8 cellular contexts compared by ENCODE assay signal in the genomic region with DNA sequence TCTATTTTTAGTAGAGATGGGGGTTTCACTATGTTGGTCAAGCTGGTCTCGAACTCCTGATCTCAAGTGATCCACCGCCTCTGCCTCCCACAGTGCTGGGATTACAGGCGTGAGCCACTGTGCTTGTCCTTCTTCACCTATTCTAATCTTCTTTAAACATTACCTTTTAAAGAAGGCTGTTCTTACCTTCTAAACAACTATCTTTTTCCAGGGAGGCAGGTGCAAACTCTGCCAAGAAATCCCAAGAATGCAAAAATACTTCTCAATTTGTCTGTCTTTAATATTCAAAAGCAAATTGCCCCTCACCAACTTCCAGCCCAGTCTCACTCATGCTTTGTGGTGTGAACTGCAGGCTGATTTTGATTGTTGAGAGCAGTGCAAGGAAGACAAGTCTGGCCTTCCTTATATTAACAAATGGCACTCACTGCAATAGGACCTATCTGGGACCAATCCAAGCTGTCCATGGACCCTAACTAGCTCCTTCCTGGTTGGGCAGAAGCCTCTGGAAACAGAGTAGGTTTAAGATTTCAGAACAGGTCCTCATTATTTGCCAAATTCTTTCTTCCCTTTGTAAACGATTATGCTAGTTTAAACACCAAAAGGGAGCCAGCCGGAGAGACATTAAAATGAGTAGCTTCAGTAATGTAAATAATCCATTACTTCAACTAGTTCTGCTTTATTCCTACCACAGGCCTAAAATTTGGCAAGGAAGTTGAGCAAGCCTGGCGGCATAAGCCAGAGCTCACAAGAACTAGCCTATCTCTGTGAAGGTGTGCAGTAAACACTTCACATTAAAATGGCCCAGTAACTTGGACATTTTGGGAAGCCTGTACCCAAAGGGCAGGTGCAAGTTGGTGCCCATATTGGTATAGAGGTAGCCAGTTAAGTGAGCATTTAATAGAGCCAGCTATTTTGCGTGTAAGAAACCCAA. TPM values are rescaled to one million over a fixed set of nuclear protein-coding genes. Genes with fewer than 3 reads are reported as not detected.
DNase-seq lines count a peak whose midpoint lies in the region; ATAC-seq and TF ChIP-seq lines count a peak whose summit lies in the region.

No MANE protein-coding gene starts in this region.

- no peaks in the 10 kb centered on the region for H3K9me3 ChIP-seq in left ventricle myocardium inferior (replicated peaks)
- no peaks in the 10 kb centered on the region for H3K9me3 ChIP-seq in SJSA1 (replicated peaks)
- H3K9me3 ChIP-seq in neural cell (ENCODE audit: low read length), result no peaks in the 10 kb centered on the region

- H3K27ac ChIP-seq in left ventricle myocardium inferior (replicated peaks), result peak overlapping the region; percentile 98
- H3K27ac ChIP-seq in SJSA1, result no peak overlapping the region
- H3K27ac ChIP-seq in neural cell (ENCODE audit: low read length), result peak overlapping the region; percentile 98

- H3K9me3 Mint-ChIP-seq in endothelial cell (ENCODE audit: unreplicated experiment), result no peaks in the 10 kb centered on the region

- peak overlapping the region; percentile 96 for H3K27ac Mint-ChIP-seq in endothelial cell (ENCODE audit: unreplicated experiment)

- intact Hi-C loops in left ventricle myocardium inferior (cut with micrococcal nuclease), result no loop called here
- intact Hi-C loops in left cardiac atrium (cut with DNase I), result no loop called here

- H3K79me2 ChIP-seq in neural cell (replicated peaks; ENCODE audit: insufficient read depth, low read length), result peaks cover 19% of the 10 kb centered on the region

- H3K27me3 Mint-ChIP-seq in endothelial cell (ENCODE audit: unreplicated experiment), result peaks cover 5% of the 10 kb centered on the region

- peaks cover 10% of the 10 kb centered on the region for H3F3A ChIP-seq in neural cell (ENCODE audit: insufficient read depth, low read length, poor library complexity, severe bottlenecking)

- no peak for TF ChIP-seq EP300 in neural cell (conservative IDR thresholded peaks at IDR 0.05; ENCODE audit: poor library complexity, severe bottlenecking)

- no peak for DNase-seq in left ventricle myocardium inferior
- DNase-seq in left cardiac atrium, result no peak
- DNase-seq in SJSA1 (ENCODE audit: low read depth in 1 of 2, low spot score in 2 of 2), result peak in 1 of 2 experiments; percentile 12
- no peak for DNase-seq in endothelial cell (ENCODE audit: low spot score)
- no peak for DNase-seq in NCI-H2081 treated with DMSO at 0.1 percent for 48 hours (lab: John Stamatoyannopoulos, UW)

- TF ChIP-seq CTCF in left ventricle myocardium inferior (IDR thresholded peaks at IDR 0.05; ENCODE audit: borderline replicate concordance), result no peak
- no peak for TF ChIP-seq CTCF in endothelial cell (IDR thresholded peaks at IDR 0.05; ENCODE audit: unreplicated experiment)
- TF ChIP-seq CTCF in neural cell (IDR thresholded peaks at IDR 0.05; ENCODE audit: poor library complexity, severe bottlenecking), result no peak

- H3K9ac ChIP-seq in neural cell (ENCODE audit: low read length), result peak overlapping the region; percentile 100

- peaks cover 4% of the 10 kb centered on the region for H4K20me1 ChIP-seq in neural cell (ENCODE audit: insufficient read depth)

- H3K27me3 ChIP-seq in left ventricle myocardium inferior (ENCODE audit: low read depth) (no peaks in the 10 kb centered on the region), SJSA1 (replicated peaks) (no peaks in the 10 kb centered on the region), neural cell (ENCODE audit: insufficient read depth, low read depth, low read length) (no peaks in the 10 kb centered on the region)

- peak overlapping the region; percentile 97 for H3K4me3 Mint-ChIP-seq in endothelial cell (ENCODE audit: unreplicated experiment)

- peaks cover 38% of the 10 kb centered on the region for H3K4me1 ChIP-seq in left ventricle myocardium inferior
- H3K4me1 ChIP-seq in SJSA1 (replicated peaks), result peaks cover 17% of the 10 kb centered on the region

- H3K4me1 Mint-ChIP-seq in endothelial cell (ENCODE audit: unreplicated experiment), result peaks cover 10% of the 10 kb centered on the region

- H3K4me3 ChIP-seq in left ventricle myocardium inferior (peak overlapping the region; percentile 95), SJSA1 (peak overlapping the region; percentile 88), neural cell (ENCODE audit: low read length) (peak overlapping the region; percentile 100)

- peaks cover 14% of the 10 kb centered on the region for H3K36me3 ChIP-seq in left ventricle myocardium inferior
- H3K36me3 ChIP-seq in SJSA1, result peaks cover 37% of the 10 kb centered on the region
- H3K36me3 ChIP-seq in neural cell (ENCODE audit: insufficient read depth, low read length), result no peaks in the 10 kb centered on the region

- no peak for TF ChIP-seq RAD21 in neural cell (conservative IDR thresholded peaks at IDR 0.05)

- H2AFZ ChIP-seq in neural cell (ENCODE audit: low read depth, low read length), result peak overlapping the region; percentile 90

- H3K4me2 ChIP-seq in neural cell (ENCODE audit: low read length), result peak overlapping the region; percentile 99

- H3K9me2 ChIP-seq in neural cell (ENCODE audit: insufficient read depth, low read length), result no peaks in the 10 kb centered on the region

- H3K36me3 Mint-ChIP-seq in endothelial cell (ENCODE audit: low read depth, unreplicated experiment), result peaks cover 10% of the 10 kb centered on the region

- ATAC-seq in left cardiac atrium (no peak), HG03442 (IDR thresholded peaks at IDR 0.05; ENCODE audit: unreplicated experiment) (no peak), GM18861 (IDR thresholded peaks at IDR 0.05; ENCODE audit: unreplicated experiment) (no peak)

TF ChIP-seq in neural cell, 6 proteins besides CTCF, POLR2A, EP300 and RAD21:
- no peak for TF ChIP-seq MXI1 (conservative IDR thresholded peaks at IDR 0.05; ENCODE audit: poor library complexity, severe bottlenecking)
- no peak for TF ChIP-seq REST (IDR thresholded peaks at IDR 0.05; ENCODE audit: borderline replicate concordance)
- no peak for TF ChIP-seq POLR2AphosphoS5 (IDR thresholded peaks at IDR 0.05)
- no peak for TF ChIP-seq SMC3 (conservative IDR thresholded peaks at IDR 0.05; ENCODE audit: poor library complexity)
- no peak for TF ChIP-seq TAF1 (IDR thresholded peaks at IDR 0.05; ENCODE audit: low read depth)
- TF ChIP-seq EZH2 (IDR thresholded peaks at IDR 0.05; ENCODE audit: borderline replicate concordance, insufficient read depth, low read length, poor library complexity, severe bottlenecking), result no peak

RNA-seq across cellular contexts. Expression of gene SCAND1, which starts 1.6 kb away (rescaled TPM):
- total RNA-seq in left ventricle myocardium inferior (40.0 TPM), left cardiac atrium (10 to 100 TPM; 41.0 to 52.2 TPM), endothelial cell (ENCODE audit: unreplicated experiment) (86.2 TPM)
- 88.1 and 123 TPM in 2 replicates for total RNA-seq in SJSA1 (2014; rRNA removed; shearing (Covaris generic))
- 156 and 194 TPM in 2 replicates for polyA plus RNA-seq in neural cell
- 64.8 and 71.6 TPM in 2 replicates for polyA minus RNA-seq in neural cell

RNA-seq across cellular contexts. Expression of gene CNBD2, which starts 15.6 kb away (rescaled TPM):
- total RNA-seq in left ventricle myocardium inferior, result 3.7 TPM
- 1 to 10 TPM; 3.2 to 3.4 TPM for total RNA-seq in left cardiac atrium
- 3.6 TPM in 2 replicates for total RNA-seq in SJSA1 (2014; rRNA removed; shearing (Covaris generic))
- 8.8 TPM for total RNA-seq in endothelial cell (ENCODE audit: unreplicated experiment)
- polyA plus RNA-seq in neural cell, result 9.5 TPM in 2 replicates
- polyA minus RNA-seq in neural cell, result 2.7 and 6.8 TPM in 2 replicates
